Comparison of ENCODE assay signal across 22 cellular contexts in genomic region chr9:89807101-89807395, GRCh38.
DNase-seq lines count a peak whose midpoint lies in the region; ATAC-seq and TF ChIP-seq lines count a peak whose summit lies in the region.
"Had no signal": no experiment of that assay in that cellular context is flagged by ENCODE, and none has a peak within 500 bp of the region (broad histone marks: within the 10 kb centered on the region; RNA-seq: fewer than 3 reads in every experiment).

No MANE protein-coding gene starts in this region.

- H3F3A ChIP-seq in smooth muscle cell (ENCODE audit: low read depth), result peaks cover 15% of the 10 kb centered on the region

- H3K27ac ChIP-seq in lower lobe of right lung, result no peak overlapping the region
- H3K27ac ChIP-seq in smooth muscle cell (ENCODE audit: low read depth), result peak overlapping the region; percentile 90
- H3K27ac ChIP-seq in vagina, result no peak overlapping the region
- H3K27ac ChIP-seq: 22Rv1, GM23248 had no signal

- H3K79me2 ChIP-seq in smooth muscle cell (ENCODE audit: low read depth), result no peaks in the 10 kb centered on the region

- TF ChIP-seq POLR2A in vagina (IDR thresholded peaks at IDR 0.05), result no peak

- peaks cover 14% of the 10 kb centered on the region for H3K4me1 ChIP-seq in lower lobe of right lung
- H3K4me1 ChIP-seq in smooth muscle cell (ENCODE audit: low read depth), result no peaks in the 10 kb centered on the region
- peaks cover 16% of the 10 kb centered on the region for H3K4me1 ChIP-seq in vagina

- no peak for ATAC-seq in lower lobe of right lung
- ATAC-seq: K562, PC-3 had no signal

- H3K4me3 ChIP-seq in lower lobe of right lung (no peak overlapping the region), smooth muscle cell (no peak overlapping the region), vagina (no peak overlapping the region)
- H3K4me3 ChIP-seq: GM23248, K562 had no signal

- intact Hi-C loops in lower lobe of right lung (cut with DNase I) (no loop called here), vagina (cut with DNase I) (no loop called here)

- H3K36me3 ChIP-seq in lower lobe of right lung (no peaks in the 10 kb centered on the region), smooth muscle cell (ENCODE audit: low read depth) (no peaks in the 10 kb centered on the region), vagina (no peaks in the 10 kb centered on the region)

- 84% methylated on average over 5 of the region's 5 CpGs for WGBS in smooth muscle cell (ENCODE audit: low lambda C conversion rate)

- H4K20me1 ChIP-seq in smooth muscle cell (ENCODE audit: low read depth), result no peaks in the 10 kb centered on the region

- peak; percentile 24 for DNase-seq in activated CD8-positive, alpha-beta memory T cell treated with anti-CD3 and anti-CD28 coated beads for 24 hours
- DNase-seq in activated CD8-positive, alpha-beta memory T cell treated with anti-CD3 and anti-CD28 coated beads, Interleukin-2, amount 50 U/mL, for 4 hours, result no peak
- DNase-seq in lower lobe of right lung (peak; percentile 20), smooth muscle cell (lab: John Stamatoyannopoulos, UW; ENCODE audit: unreplicated experiment) (no peak), vagina (ENCODE audit: extremely low spot score in 2 of 2) (peak; percentile 32 to 61), COR-L47 (lab: John Stamatoyannopoulos, UW) (no peak), 8988T (no peak), DMS79 (lab: John Stamatoyannopoulos, UW) (no peak)
- DNase-seq: DMS153; H9; Kasumi-1; NCI-H1092 treated with DMSO at 0.1 percent for 48 hours; NCI-H1436; NCI-H187; NCI-H2171 treated with DMSO at 0.1 percent for 48 hours; NCI-H524; NCI-H774; NK-92 treated with Interleukin-12 subunit alpha and Interleukin-12 subunit beta, amount 100 ng/mL, for 24 hours; PC-3 had no signal

- H3K4me2 ChIP-seq in smooth muscle cell, result peak overlapping the region; percentile 20

- H2AFZ ChIP-seq in smooth muscle cell (ENCODE audit: low read depth), result no peak overlapping the region
- H2AFZ ChIP-seq: GM23248 had no signal

- H3K27me3 ChIP-seq in lower lobe of right lung (ENCODE audit: low read depth), result no peaks in the 10 kb centered on the region
- H3K27me3 ChIP-seq in smooth muscle cell (ENCODE audit: low read depth), result no peaks in the 10 kb centered on the region
- H3K27me3 ChIP-seq in vagina, result no peaks in the 10 kb centered on the region

- H3K9me3 ChIP-seq in lower lobe of right lung (no peaks in the 10 kb centered on the region), smooth muscle cell (replicated peaks; ENCODE audit: low read depth) (no peaks in the 10 kb centered on the region), vagina (no peaks in the 10 kb centered on the region)

- TF ChIP-seq CTCF in lower lobe of right lung (IDR thresholded peaks at IDR 0.05), result no peak
- no peak for TF ChIP-seq CTCF in smooth muscle cell (IDR thresholded peaks at IDR 0.05; ENCODE audit: borderline replicate concordance, insufficient read depth, poor library complexity, severe bottlenecking)
- no peak for TF ChIP-seq CTCF in vagina (IDR thresholded peaks at IDR 0.05)

- peak overlapping the region; percentile 53 for H3K9ac ChIP-seq in smooth muscle cell (ENCODE audit: low read depth)
- H3K9ac ChIP-seq: GM23248 had no signal

Comparison
In these comparisons a context has a peak if more than half of its experiments do, and no peak if none do; other contexts are left out.
1. DNase-seq: peak in activated CD8-positive, alpha-beta memory T cell treated with anti-CD3 and anti-CD28 coated beads for 24 hours (single experiment), lower lobe of right lung (single experiment) and vagina (2 of 2); none in activated CD8-positive, alpha-beta memory T cell treated with anti-CD3 and anti-CD28 coated beads, Interleukin-2, amount 50 U/mL, for 4 hours (single experiment), smooth muscle cell (single experiment), COR-L47 (single experiment), 8988T (single experiment) and DMS79 (single experiment).